9 cellular contexts compared by ENCODE assay signal in the genomic region with DNA sequence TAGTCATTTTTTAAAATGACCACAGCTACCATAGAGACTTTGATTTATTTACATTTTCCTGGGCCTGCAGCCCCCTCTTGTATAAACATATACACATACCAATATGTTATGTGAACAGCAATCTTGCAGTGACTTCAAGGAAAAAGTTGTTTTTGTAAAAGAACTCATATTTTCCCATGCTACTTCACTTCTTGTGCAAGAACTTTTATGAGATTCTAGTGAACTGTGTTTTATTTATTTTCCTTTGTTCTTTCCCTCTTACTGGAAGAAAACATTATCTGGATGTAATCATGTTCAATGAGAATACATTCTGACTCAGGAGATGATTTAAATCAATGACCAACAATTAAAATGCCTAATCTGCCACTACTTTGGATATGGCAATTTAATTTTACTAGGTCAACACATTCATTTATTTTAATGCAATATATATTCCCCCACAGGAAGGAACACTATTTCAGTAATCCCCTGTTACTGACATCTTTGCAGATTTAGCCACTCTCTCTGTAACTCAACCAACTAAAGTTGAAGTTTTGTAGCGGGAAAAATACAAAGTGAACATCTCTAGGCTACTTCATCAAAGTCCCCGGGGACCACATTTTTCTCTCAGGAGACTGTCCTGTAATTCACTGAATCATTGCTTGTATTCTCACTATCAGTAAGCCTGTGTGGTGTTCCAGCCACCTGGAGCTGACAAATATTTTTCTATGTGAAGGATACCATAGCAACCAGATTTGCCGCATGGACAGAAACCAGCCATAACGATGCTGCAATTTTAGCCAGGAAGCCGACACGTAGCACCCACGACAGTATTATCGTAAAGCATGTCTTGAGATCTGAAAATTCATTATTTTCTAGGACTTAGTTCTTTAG.
A peak's percentile ranks its signal among the peaks of the same experiment; 100 is the strongest.
DNase-seq lines count a peak whose midpoint lies in the region; ATAC-seq and TF ChIP-seq lines count a peak whose summit lies in the region.
"Had no signal": no experiment of that assay in that cellular context is flagged by ENCODE, and none has a peak within 500 bp of the region (broad histone marks: within the 10 kb centered on the region; RNA-seq: fewer than 3 reads in every experiment).

No MANE protein-coding gene starts in this region.

- peak; percentile 89 for ATAC-seq in GM19395 (IDR thresholded peaks at IDR 0.05; ENCODE audit: unreplicated experiment)
- ATAC-seq in HG03342 (IDR thresholded peaks at IDR 0.05; ENCODE audit: unreplicated experiment): peak; percentile 84

- H3K79me2 ChIP-seq in neural progenitor cell (ENCODE audit: low read depth): no peaks in the 10 kb centered on the region

- no peak overlapping the region for H2AFZ ChIP-seq in neural progenitor cell (replicated peaks)

- peaks cover 3% of the 10 kb centered on the region for H3K36me3 ChIP-seq in brain microvascular endothelial cell (replicated peaks)
- H3K36me3 ChIP-seq in neural progenitor cell: no peaks in the 10 kb centered on the region
- H3K36me3 ChIP-seq: ascending aorta had no signal

- H3K4me1 Mint-ChIP-seq in neural progenitor cell: peaks cover 46% of the 10 kb centered on the region

- no peaks in the 10 kb centered on the region for H3K9me3 Mint-ChIP-seq in neural progenitor cell

- H3K4me3 ChIP-seq in brain microvascular endothelial cell (ENCODE audit: low read depth, low read length) (no peak overlapping the region), neural progenitor cell (no peak overlapping the region)

- H3K9me3 ChIP-seq in neural progenitor cell (ENCODE audit: low read depth): no peaks in the 10 kb centered on the region
- H3K9me3 ChIP-seq: ascending aorta had no signal

- peaks cover 4% of the 10 kb centered on the region for H3K27me3 Mint-ChIP-seq in neural progenitor cell (ENCODE audit: insufficient read depth, low read depth)

- no peaks in the 10 kb centered on the region for H3K36me3 Mint-ChIP-seq in neural progenitor cell

- TF ChIP-seq CTCF in brain microvascular endothelial cell (IDR thresholded peaks at IDR 0.05; ENCODE audit: low read depth, low read length, missing control alignments) (no peak), neural progenitor cell (IDR thresholded peaks at IDR 0.05) (no peak)

- no peaks in the 10 kb centered on the region for H4K20me1 ChIP-seq in neural progenitor cell (ENCODE audit: low read depth)

- H3K27ac ChIP-seq in brain microvascular endothelial cell (peak overlapping the region; percentile 100), neural progenitor cell (no peak overlapping the region)

- H3K4me2 ChIP-seq in neural progenitor cell: no peak overlapping the region

- DNase-seq in AG08395 (ENCODE audit: low spot score) (peak; percentile 59), brain microvascular endothelial cell (peak; percentile 99), neural progenitor cell (ENCODE audit: low spot score) (no peak), NCI-H1105 (lab: John Stamatoyannopoulos, UW) (no peak), AML-193 (lab: John Stamatoyannopoulos, UW) (no peak), NCI-H2107 treated with DMSO at 0.1 percent for 48 hours (lab: John Stamatoyannopoulos, UW; ENCODE audit: unreplicated experiment) (no peak)

- in situ Hi-C loops in brain microvascular endothelial cell (cut with HindIII; ENCODE audit: low pct_ligation_motif_present, low sequenced_read_pairs): no loop called here

- no peak overlapping the region for H3K9ac ChIP-seq in neural progenitor cell

- no peak overlapping the region for H3K4me3 Mint-ChIP-seq in neural progenitor cell

- H3K27me3 ChIP-seq in brain microvascular endothelial cell (replicated peaks) (no peaks in the 10 kb centered on the region), neural progenitor cell (no peaks in the 10 kb centered on the region)
- H3K27me3 ChIP-seq: ascending aorta had no signal

- H3F3A ChIP-seq in neural progenitor cell (ENCODE audit: low read depth): peaks cover 4% of the 10 kb centered on the region

- H3K27ac Mint-ChIP-seq in neural progenitor cell: peak overlapping the region; percentile 78

- peaks cover 15% of the 10 kb centered on the region for H3K4me1 ChIP-seq in neural progenitor cell

Comparison
In these comparisons a context has a peak if more than half of its experiments do, and no peak if none do; other contexts are left out.
1. DNase-seq: peak in AG08395 (single experiment) and brain microvascular endothelial cell (single experiment); none in neural progenitor cell (single experiment), NCI-H1105 (single experiment), AML-193 (0 of 2) and NCI-H2107 treated with DMSO at 0.1 percent for 48 hours (single experiment).